ENCODE assay signal across 11 cellular contexts in the genomic region with DNA sequence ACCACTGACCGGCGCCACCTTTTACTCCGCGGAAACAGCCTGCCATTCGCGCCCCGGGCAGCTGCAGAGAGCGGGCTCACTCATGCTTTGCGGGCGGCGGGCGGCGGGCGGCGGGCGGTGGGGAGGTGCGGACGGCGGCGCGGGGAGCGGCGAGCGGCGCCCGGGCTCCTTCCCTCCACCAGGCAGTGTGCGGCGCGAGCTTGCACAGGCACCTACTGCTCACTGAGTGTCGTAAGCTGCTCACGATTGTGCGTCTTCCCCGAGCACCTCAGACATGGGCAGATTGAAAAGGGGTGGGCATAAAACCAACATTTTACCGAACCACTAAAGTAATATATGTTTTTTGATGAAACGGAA. TPM values are rescaled to one million over a fixed set of nuclear protein-coding genes. Genes with fewer than 3 reads are reported as not detected.
DNase-seq lines count a peak whose midpoint lies in the region; ATAC-seq and TF ChIP-seq lines count a peak whose summit lies in the region.
"Had no signal": no experiment of that assay in that cellular context is flagged by ENCODE, and none has a peak within 500 bp of the region (broad histone marks: within the 10 kb centered on the region; RNA-seq: fewer than 3 reads in every experiment).

A gene with protein sequence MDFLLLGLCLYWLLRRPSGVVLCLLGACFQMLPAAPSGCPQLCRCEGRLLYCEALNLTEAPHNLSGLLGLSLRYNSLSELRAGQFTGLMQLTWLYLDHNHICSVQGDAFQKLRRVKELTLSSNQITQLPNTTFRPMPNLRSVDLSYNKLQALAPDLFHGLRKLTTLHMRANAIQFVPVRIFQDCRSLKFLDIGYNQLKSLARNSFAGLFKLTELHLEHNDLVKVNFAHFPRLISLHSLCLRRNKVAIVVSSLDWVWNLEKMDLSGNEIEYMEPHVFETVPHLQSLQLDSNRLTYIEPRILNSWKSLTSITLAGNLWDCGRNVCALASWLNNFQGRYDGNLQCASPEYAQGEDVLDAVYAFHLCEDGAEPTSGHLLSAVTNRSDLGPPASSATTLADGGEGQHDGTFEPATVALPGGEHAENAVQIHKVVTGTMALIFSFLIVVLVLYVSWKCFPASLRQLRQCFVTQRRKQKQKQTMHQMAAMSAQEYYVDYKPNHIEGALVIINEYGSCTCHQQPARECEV (minus strand): TSS at position 231 of the 357 bp plus-strand sequence. CDS start 933 bp downstream, outside the sequence.

- no peak for ATAC-seq in HG03432 (IDR thresholded peaks at IDR 0.05; ENCODE audit: unreplicated experiment)
- ATAC-seq in GM18858 (IDR thresholded peaks at IDR 0.05; ENCODE audit: unreplicated experiment) = no peak

- peaks cover 48% of the 10 kb centered on the region for H3K4me1 Mint-ChIP-seq in brain

- peak within 1 kb of the TSS; percentile 45 to 90 (median 80) for H3K27ac Mint-ChIP-seq in brain

- TF ChIP-seq CTCF in brain (conservative IDR thresholded peaks at IDR 0.05) = no peak
- TF ChIP-seq CTCF in suprapubic skin (IDR thresholded peaks at IDR 0.05) = no peak

- 3% methylated on average over 6 of the region's 35 CpGs for WGBS in suprapubic skin

- no peaks in the 10 kb centered on the region for H3K36me3 Mint-ChIP-seq in brain

- no peaks in the 10 kb centered on the region for H3K36me3 ChIP-seq in suprapubic skin

- peaks cover 47% of the 10 kb centered on the region for H3K27me3 Mint-ChIP-seq in brain

- no peaks in the 10 kb centered on the region for H3K9me3 ChIP-seq in suprapubic skin

- peak within 1 kb of the TSS; percentile 89 to 95 (median 92) for H3K4me3 Mint-ChIP-seq in brain

- peaks cover 46% of the 10 kb centered on the region for H3K27me3 ChIP-seq in suprapubic skin

- DNase-seq in DMS 273 (lab: John Stamatoyannopoulos, UW; ENCODE audit: unreplicated experiment) (peak; percentile 55), DMS 273 treated with DMSO at 0.1 percent for 48 hours (lab: John Stamatoyannopoulos, UW) (no peak), inferior parietal cortex (ENCODE audit: extremely low spot score) (peak; percentile 33), suprapubic skin (ENCODE audit: low spot score in 2 of 2) (no peak), HCEC 1CT (no peak)

- peaks cover 18% of the 10 kb centered on the region for H3K4me1 ChIP-seq in suprapubic skin

- peaks cover 0 to 2% (median 0%) of the 10 kb centered on the region in 5 experiments for H3K9me3 Mint-ChIP-seq in brain

- peak within 1 kb of the TSS; percentile 34 for H3K4me3 ChIP-seq in suprapubic skin

- no peak for TF ChIP-seq POLR2A in suprapubic skin (IDR thresholded peaks at IDR 0.05)

- H3K27ac ChIP-seq in suprapubic skin = no peak within 1 kb of the TSS
- H3K27ac ChIP-seq: 22Rv1, VCaP had no signal

- TF ChIP-seq EP300 in suprapubic skin (IDR thresholded peaks at IDR 0.05) = no peak

RNA-seq across cellular contexts. Expression of the gene that starts here (rescaled TPM):
- polyA plus RNA-seq in brain (ENCODE audit: insufficient read depth, low read depth, low replicate concordance) = 2.6 TPM
- 1 to 10 TPM in 1 of 4 donors, under 1 TPM in 1, not detected in 2; 0.30 to 2.5 TPM for total RNA-seq in suprapubic skin
- total RNA-seq: mononuclear cell had no signal

Comparison
In these comparisons a context has a peak if more than half of its experiments do, and no peak if none do; other contexts are left out.
1. DNase-seq: peak in DMS 273 (single experiment) and inferior parietal cortex (single experiment); none in DMS 273 treated with DMSO at 0.1 percent for 48 hours (single experiment), suprapubic skin (0 of 2) and HCEC 1CT (single experiment).